17 cellular contexts compared by ENCODE assay signal in genomic region chr10:64574371-64574770, GRCh38.
DNase-seq lines count a peak whose midpoint lies in the region; ATAC-seq and TF ChIP-seq lines count a peak whose summit lies in the region.
"Had no signal": no experiment of that assay in that cellular context is flagged by ENCODE, and none has a peak within 500 bp of the region (broad histone marks: within the 10 kb centered on the region; RNA-seq: fewer than 3 reads in every experiment).

No MANE protein-coding gene starts in this region.

- ATAC-seq in HG02763 (IDR thresholded peaks at IDR 0.05; ENCODE audit: unreplicated experiment), result no peak
- ATAC-seq in HG03097 (IDR thresholded peaks at IDR 0.05; ENCODE audit: low FRiP score, unreplicated experiment), result no peak
- ATAC-seq: activated naive CD4-positive, alpha-beta T cell treated with anti-CD3 and anti-CD28 coated beads, Interleukin-2, amount 50 U/mL, for 72 hours; naive thymus-derived CD4-positive, alpha-beta T cell had no signal

- DNase-seq in DMS53 treated with DMSO at 0.1 percent for 48 hours (lab: John Stamatoyannopoulos, UW; ENCODE audit: unreplicated experiment), result peak; percentile 5
- DNase-seq in NCI-H82 treated with DMSO at 0.1 percent for 48 hours (lab: John Stamatoyannopoulos, UW; ENCODE audit: unreplicated experiment), result peak; percentile 35
- DNase-seq in kidney tubule cell (ENCODE audit: low spot score), result peak; percentile 6
- DNase-seq in COLO668 (lab: John Stamatoyannopoulos, UW; ENCODE audit: unreplicated experiment), result no peak
- no peak for DNase-seq in ecto neural progenitor cell (ENCODE audit: low spot score)
- DNase-seq: activated T-cell treated with anti-CD3 and anti-CD28 coated beads, Interleukin-2, amount 50 U/mL, for 48 hours; cortex of kidney; naive thymus-derived CD4-positive, alpha-beta T cell; NCI-H2029; NCI-H526 treated with DMSO at 0.1 percent for 48 hours; stimulated activated naive CD4-positive, alpha-beta T cell; T-helper 9 cell had no signal

- TF ChIP-seq CTCF in 22Rv1 (IDR thresholded peaks at IDR 0.05), result no peak

- peak overlapping the region; percentile 99 for H3K27ac ChIP-seq in 22Rv1
- H3K27ac ChIP-seq: tibial nerve had no signal

Comparison
In these comparisons a context has a peak if more than half of its experiments do, and no peak if none do; other contexts are left out.
1. DNase-seq: peak in DMS53 treated with DMSO at 0.1 percent for 48 hours (single experiment), NCI-H82 treated with DMSO at 0.1 percent for 48 hours (single experiment) and kidney tubule cell (single experiment); none in COLO668 (single experiment) and ecto neural progenitor cell (single experiment).